ENCODE assay signal across 6 cellular contexts in the genomic region with DNA sequence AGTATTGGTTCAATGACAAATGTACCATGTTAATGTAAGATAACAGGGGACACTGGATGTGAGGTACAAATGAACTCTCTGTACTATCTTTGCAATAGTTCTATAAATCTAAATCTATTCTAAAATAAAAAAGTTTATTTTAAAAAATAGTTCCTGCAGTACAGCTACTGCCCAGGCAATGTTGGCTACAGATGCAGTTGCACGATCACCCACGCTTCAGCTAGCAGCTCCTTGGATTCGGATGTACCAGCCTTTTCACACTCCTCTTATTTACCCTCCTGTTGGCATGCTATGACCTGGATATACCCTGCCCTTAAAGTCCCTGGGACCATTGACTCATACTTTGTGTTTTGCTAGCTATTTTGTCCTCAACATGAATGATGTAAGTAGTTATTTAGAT.
"Had no signal": no experiment of that assay in that cellular context is flagged by ENCODE, and none has a peak within 500 bp of the region (broad histone marks: within the 10 kb centered on the region; RNA-seq: fewer than 3 reads in every experiment).

No MANE protein-coding gene starts in this region.

- DNase-seq: GDM1, GF-D8 had no signal

- FAIRE-seq: G401.6, GM12892, GM18507, GM19239 had no signal
